In genomic region chr19:10763828-10764339, GRCh38 we compare ENCODE assay signal across 12 cellular contexts. TPM values are rescaled to one million over a fixed set of nuclear protein-coding genes. Genes with fewer than 3 reads are reported as not detected.
DNase-seq lines count a peak whose midpoint lies in the region; TF ChIP-seq lines count a peak whose summit lies in the region.
"Had no signal": no experiment of that assay in that cellular context is flagged by ENCODE, and none has a peak within 500 bp of the region (broad histone marks: within the 10 kb centered on the region; RNA-seq: fewer than 3 reads in every experiment).

No MANE protein-coding gene starts in this region.

- H3K79me2 ChIP-seq in parathyroid adenoma (peaks cover 43% of the 10 kb centered on the region), osteoblast (ENCODE audit: insufficient read depth, low read length) (peaks cover 80% of the 10 kb centered on the region)

- POLR2A ChIA-PET in CD8-positive, alpha-beta memory T cell (lab: Charles Lee), result no interaction called here

- no peak overlapping the region for H3K4me3 ChIP-seq in CD8-positive, alpha-beta memory T cell (ENCODE audit: low read length)
- peak overlapping the region in 1 of 2 donors; percentile 32 for H3K4me3 ChIP-seq in duodenal mucosa (ENCODE audit: low read depth in 1 of 2, low read length in 2 of 2)
- H3K4me3 ChIP-seq in parathyroid adenoma (ENCODE audit: low read depth, low read length), result no peak overlapping the region
- H3K4me3 ChIP-seq in osteoblast (ENCODE audit: insufficient read depth, low read length), result no peak overlapping the region
- H3K4me3 ChIP-seq: thoracic aorta had no signal

- peaks cover 62% of the 10 kb centered on the region for H3K4me1 ChIP-seq in CD8-positive, alpha-beta memory T cell (ENCODE audit: insufficient read depth, low read length)
- peaks cover 57 to 69% of the 10 kb centered on the region in 2 donors for H3K4me1 ChIP-seq in duodenal mucosa (ENCODE audit: control insufficient read depth in 1 of 2, insufficient read depth in 2 of 2, low read length in 2 of 2)
- H3K4me1 ChIP-seq in parathyroid adenoma, result peaks cover 25% of the 10 kb centered on the region
- peaks cover 20% of the 10 kb centered on the region for H3K4me1 ChIP-seq in osteoblast (ENCODE audit: insufficient read depth, low read length)

- no peaks in the 10 kb centered on the region for H3K9me3 ChIP-seq in CD8-positive, alpha-beta memory T cell (ENCODE audit: low read length)
- H3K9me3 ChIP-seq in KOPT-K1 (ENCODE audit: insufficient read depth, low read length, poor library complexity, severe bottlenecking) (no peaks in the 10 kb centered on the region), duodenal mucosa (ENCODE audit: control insufficient read depth in 1 of 2, low read length in 2 of 2) (no peaks in the 10 kb centered on the region), parathyroid adenoma (ENCODE audit: control insufficient read depth, low read length) (no peaks in the 10 kb centered on the region), osteoblast (ENCODE audit: low read depth, low read length) (no peaks in the 10 kb centered on the region)
- H3K9me3 ChIP-seq: thoracic aorta had no signal

- peak overlapping the region; percentile 31 to 47 for H3K9ac ChIP-seq in duodenal mucosa (ENCODE audit: low read depth in 1 of 2, low read length in 2 of 2)
- H3K9ac ChIP-seq in parathyroid adenoma, result no peak overlapping the region

- peak overlapping the region; percentile 32 for H3K27ac ChIP-seq in CD8-positive, alpha-beta memory T cell (ENCODE audit: low read depth, low read length)
- peak overlapping the region; percentile 32 for H3K27ac ChIP-seq in KOPT-K1 (ENCODE audit: low read depth, low read length, poor library complexity, severe bottlenecking)
- H3K27ac ChIP-seq in duodenal mucosa (ENCODE audit: low read depth, low read length), result peak overlapping the region; percentile 69
- H3K27ac ChIP-seq in parathyroid adenoma, result peak overlapping the region; percentile 8
- H3K27ac ChIP-seq in osteoblast (ENCODE audit: low read depth, low read length), result no peak overlapping the region

- TF ChIP-seq CTCF in parathyroid adenoma (IDR thresholded peaks at IDR 0.05) (no peak), osteoblast (IDR thresholded peaks at IDR 0.05; ENCODE audit: extremely low read depth, low read depth, low read length) (no peak)

- H3K36me3 Mint-ChIP-seq in CD8-positive, alpha-beta memory T cell, result peaks cover 2 to 53% (median 2%) of the 10 kb centered on the region in 3 donors

- no peaks in the 10 kb centered on the region for H3K27me3 Mint-ChIP-seq in CD8-positive, alpha-beta memory T cell

- peak overlapping the region in 7 of 8 donors; percentile 82 to 95 (median 92) for H3K27ac Mint-ChIP-seq in CD8-positive, alpha-beta memory T cell

- peaks cover 73% of the 10 kb centered on the region for H4K20me1 ChIP-seq in osteoblast (ENCODE audit: insufficient read depth, low read length)

- DNase-seq in CD8-positive, alpha-beta memory T cell, result no peak
- DNase-seq in osteoblast (ENCODE audit: insufficient read length, low spot score, missing footprints), result no peak
- no peak for DNase-seq in T1000 (lab: John Stamatoyannopoulos, UW)
- DNase-seq in NCI-H2107 (lab: John Stamatoyannopoulos, UW), result no peak
- DNase-seq: activated CD4-positive, CD25-positive, alpha-beta regulatory T cell treated with anti-CD3 and anti-CD28 coated beads, Interleukin-2, amount 50 U/mL, for 72 hours; EL; NCI-H2029 treated with DMSO at 0.1 percent for 48 hours; occipital lobe had no signal

- peaks cover 0 to under 1% (median 0%) of the 10 kb centered on the region in 5 donors for H3K9me3 Mint-ChIP-seq in CD8-positive, alpha-beta memory T cell

- no peaks in the 10 kb centered on the region for H3K27me3 ChIP-seq in CD8-positive, alpha-beta memory T cell (ENCODE audit: insufficient read depth, low read length, poor library complexity, severe bottlenecking)
- H3K27me3 ChIP-seq in duodenal mucosa (ENCODE audit: control insufficient read depth in 1 of 2, insufficient read depth in 2 of 2, low read length in 2 of 2) (no peaks in the 10 kb centered on the region), parathyroid adenoma (ENCODE audit: control insufficient read depth, insufficient read depth, low read length) (no peaks in the 10 kb centered on the region), osteoblast (ENCODE audit: insufficient read depth, low read length) (no peaks in the 10 kb centered on the region)

- CTCF ChIA-PET in CD8-positive, alpha-beta memory T cell (lab: Charles Lee), result interaction anchor here (1.0 to 1.4 kb wide), 2 partner anchors 33 to 46 kb away, joined by 3 read pairs; partner anchors contain the start of gene DNM2

- H3K4me2 ChIP-seq in parathyroid adenoma (ENCODE audit: low read length) (no peak overlapping the region), osteoblast (ENCODE audit: insufficient read depth, low read length) (no peak overlapping the region)

- peaks cover 61 to 85% (median 68%) of the 10 kb centered on the region in 3 donors for H3K4me1 Mint-ChIP-seq in CD8-positive, alpha-beta memory T cell

- peak overlapping the region in 6 of 7 donors; percentile 34 to 75 (median 59) for H3K4me3 Mint-ChIP-seq in CD8-positive, alpha-beta memory T cell

- H3K36me3 ChIP-seq in CD8-positive, alpha-beta memory T cell (ENCODE audit: insufficient read depth, low read length), result no peaks in the 10 kb centered on the region
- H3K36me3 ChIP-seq in KOPT-K1 (ENCODE audit: insufficient read depth, low read length), result peaks cover 74% of the 10 kb centered on the region
- H3K36me3 ChIP-seq in duodenal mucosa (ENCODE audit: control insufficient read depth in 1 of 2, insufficient read depth in 2 of 2, low read length in 2 of 2), result peaks cover 14% of the 10 kb centered on the region in 2 donors
- no peaks in the 10 kb centered on the region for H3K36me3 ChIP-seq in parathyroid adenoma (ENCODE audit: control insufficient read depth, insufficient read depth, low read length)
- H3K36me3 ChIP-seq in osteoblast (ENCODE audit: insufficient read depth, low read length), result peaks cover 17% of the 10 kb centered on the region
- H3K36me3 ChIP-seq: thoracic aorta had no signal

- H2AFZ ChIP-seq in parathyroid adenoma (no peak overlapping the region), osteoblast (ENCODE audit: low read length) (no peak overlapping the region)

RNA-seq across cellular contexts. Expression of gene DNM2, which starts 46.0 kb away (rescaled TPM):
- 100 to 1,000 TPM; 154 to 165 TPM for total RNA-seq in CD8-positive, alpha-beta memory T cell
- 105 TPM for polyA plus RNA-seq in CD8-positive, alpha-beta memory T cell
- 89.6 and 102 TPM in 2 replicates for total RNA-seq in osteoblast
